ENCODE assay signal across 8 cellular contexts in the genomic region with DNA sequence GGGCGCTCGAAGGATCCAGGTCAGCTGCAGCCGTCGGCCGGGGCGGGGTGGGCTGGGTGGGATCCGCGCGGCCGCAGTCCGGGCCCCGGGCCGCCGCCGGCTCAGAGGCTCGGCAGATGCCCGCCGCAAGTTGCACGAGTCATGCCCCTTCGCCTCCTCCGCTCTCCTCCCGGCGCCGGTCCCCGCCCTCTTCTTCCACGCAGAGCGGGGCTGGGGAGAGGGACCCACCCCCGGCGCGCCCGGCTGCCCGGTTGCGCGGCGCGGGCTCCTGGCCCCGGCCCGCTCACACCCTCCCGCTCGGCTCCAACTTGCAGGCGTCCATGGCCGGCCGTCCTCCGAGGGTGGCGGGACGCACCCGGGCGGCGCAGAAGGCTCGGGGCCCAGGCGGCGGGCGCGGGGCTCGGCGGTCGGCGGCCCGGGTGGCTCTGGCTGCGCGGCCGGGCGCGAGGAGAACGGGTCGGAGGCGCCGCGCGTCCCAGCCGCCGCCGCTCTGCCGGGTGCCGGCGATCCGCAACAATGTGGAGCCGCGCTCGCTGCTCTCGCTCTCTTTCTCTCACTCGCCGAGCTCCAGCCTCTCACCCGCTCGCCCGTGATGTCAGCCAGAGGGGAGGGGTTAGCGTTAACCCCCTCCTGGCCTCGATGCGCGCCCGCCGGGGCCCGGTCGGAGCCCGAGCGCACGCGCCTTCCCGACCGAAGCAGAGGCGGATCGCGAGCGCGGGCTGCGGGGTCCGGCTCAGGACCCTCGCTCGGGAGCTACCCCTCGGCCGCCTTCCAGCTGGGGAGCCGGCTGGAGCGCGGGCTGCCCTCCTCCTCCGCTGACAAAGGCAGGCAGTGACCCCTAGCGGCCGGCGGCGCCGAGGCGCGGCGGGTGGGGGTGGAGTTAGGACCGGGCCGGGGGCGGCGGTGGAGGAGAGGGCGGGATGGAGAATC. TPM values are rescaled to one million over a fixed set of nuclear protein-coding genes. Genes with fewer than 3 reads are reported as not detected.
DNase-seq lines count a peak whose midpoint lies in the region; ATAC-seq and TF ChIP-seq lines count a peak whose summit lies in the region.

A gene with protein sequence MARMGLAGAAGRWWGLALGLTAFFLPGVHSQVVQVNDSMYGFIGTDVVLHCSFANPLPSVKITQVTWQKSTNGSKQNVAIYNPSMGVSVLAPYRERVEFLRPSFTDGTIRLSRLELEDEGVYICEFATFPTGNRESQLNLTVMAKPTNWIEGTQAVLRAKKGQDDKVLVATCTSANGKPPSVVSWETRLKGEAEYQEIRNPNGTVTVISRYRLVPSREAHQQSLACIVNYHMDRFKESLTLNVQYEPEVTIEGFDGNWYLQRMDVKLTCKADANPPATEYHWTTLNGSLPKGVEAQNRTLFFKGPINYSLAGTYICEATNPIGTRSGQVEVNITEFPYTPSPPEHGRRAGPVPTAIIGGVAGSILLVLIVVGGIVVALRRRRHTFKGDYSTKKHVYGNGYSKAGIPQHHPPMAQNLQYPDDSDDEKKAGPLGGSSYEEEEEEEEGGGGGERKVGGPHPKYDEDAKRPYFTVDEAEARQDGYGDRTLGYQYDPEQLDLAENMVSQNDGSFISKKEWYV (minus strand): TSS at position 550 of the 930 bp plus-strand sequence. CDS start 647 bp downstream, outside the sequence.

- no peaks in the 10 kb centered on the region for H3K9me3 ChIP-seq in neuronal stem cell (replicated peaks in 1 of 2; ENCODE audit: control insufficient read depth in 2 of 2, insufficient read depth in 1 of 2, low read depth in 1 of 2, low read length in 2 of 2)

- H4K91ac ChIP-seq in neuronal stem cell (ENCODE audit: low read depth, low read length, poor library complexity) = no peak within 1 kb of the TSS

- WGBS in neuronal stem cell (ENCODE audit: extremely low coverage in 2 of 2, insufficient read length in 2 of 2, insufficient replicate concordance in 1 of 2), 2 donors = no CpG with 5 or more reads among the region's 128 CpGs

- H3K4me3 ChIP-seq in KMS-11 (IDR thresholded peaks at IDR 0.05; ENCODE audit: insufficient read depth, low read depth, low read length) (no peak within 1 kb of the TSS), neuronal stem cell (ENCODE audit: low read length in 2 of 2) (peak within 1 kb of the TSS; percentile 73 to 84)

- peak within 1 kb of the TSS; percentile 41 for H3K14ac ChIP-seq in neuronal stem cell (ENCODE audit: low read length)

- H3K27me3 ChIP-seq in KMS-11 (ENCODE audit: insufficient read depth, low read depth) = no peaks in the 10 kb centered on the region
- no peaks in the 10 kb centered on the region for H3K27me3 ChIP-seq in foreskin keratinocyte
- peaks cover 0 to 22% (median 0%) of the 10 kb centered on the region in 3 experiments for H3K27me3 ChIP-seq in neuronal stem cell (ENCODE audit: control insufficient read depth in 3 of 3, insufficient read depth in 3 of 3, low read depth in 1 of 3, low read length in 3 of 3)

- H3K23ac ChIP-seq in neuronal stem cell (ENCODE audit: low read depth, low read length, poor library complexity) = peak within 1 kb of the TSS; percentile 36

- H3K27ac ChIP-seq in KMS-11 (0 out of 2 replicates have a peak within 1 kb of the TSS, but pooled peaks have one; percentile 32), foreskin keratinocyte (peak within 1 kb of the TSS; percentile 87), neuronal stem cell (replicated peaks; ENCODE audit: low read length) (peak within 1 kb of the TSS; percentile 87)

- no peak within 1 kb of the TSS for H4K8ac ChIP-seq in neuronal stem cell (ENCODE audit: low read depth, low read length)

- H3K4me2 ChIP-seq in KMS-11 (peak within 1 kb of the TSS; percentile 42; the same call in 1 of the 2 replicates), neuronal stem cell (ENCODE audit: insufficient read depth, low read length, poor library complexity, severe bottlenecking) (peak within 1 kb of the TSS; percentile 98)

- H2BK12ac ChIP-seq in neuronal stem cell (ENCODE audit: low read length) = no peak within 1 kb of the TSS

- H2BK120ac ChIP-seq in neuronal stem cell (ENCODE audit: low read depth, low read length) = peak within 1 kb of the TSS; percentile 56

- TF ChIP-seq CTCF in KMS-11 (conservative IDR thresholded peaks at IDR 0.05; ENCODE audit: low read depth, low read length) = peak; percentile 61
- peak; percentile 95 for TF ChIP-seq CTCF in foreskin keratinocyte (conservative IDR thresholded peaks at IDR 0.05)

- H2AFZ ChIP-seq in KMS-11 (ENCODE audit: low read depth) = peak within 1 kb of the TSS; percentile 75
- H2AFZ ChIP-seq in neuronal stem cell (ENCODE audit: low read length) = peak within 1 kb of the TSS; percentile 80

- H3K36me3 ChIP-seq in KMS-11 (ENCODE audit: insufficient read depth) = no peaks in the 10 kb centered on the region
- no peaks in the 10 kb centered on the region for H3K36me3 ChIP-seq in neuronal stem cell (replicated peaks in 1 of 2; ENCODE audit: control insufficient read depth in 2 of 2, insufficient read depth in 2 of 2, low read length in 2 of 2)

- H2BK5ac ChIP-seq in neuronal stem cell (ENCODE audit: low read length) = peak within 1 kb of the TSS; percentile 97

- peak; percentile 87 for DNase-seq in ELR (ENCODE audit: low read depth)
- peak; percentile 72 to 92 for DNase-seq in SHP77 (lab: John Stamatoyannopoulos, UW)
- DNase-seq in activated gamma-delta T cell treated with anti-CD3 and anti-CD28 coated beads, Interleukin-2, amount 50 U/mL, for 16 hours (ENCODE audit: low read depth) = peak; percentile 69
- peak; percentile 53 to 78 for DNase-seq in foreskin keratinocyte
- peak; percentile 94 for DNase-seq in neuronal stem cell (ENCODE audit: low spot score)
- DNase-seq in stromal cell of bone marrow (ENCODE audit: low read depth) = peak; percentile 66

- peaks cover 15% of the 10 kb centered on the region for H3K79me1 ChIP-seq in neuronal stem cell (ENCODE audit: low read depth, low read length)

- H3K4ac ChIP-seq in neuronal stem cell (ENCODE audit: low read length) = peak within 1 kb of the TSS; percentile 45

- peak within 1 kb of the TSS; percentile 50; the same call in 1 of the 2 replicates for H3K9ac ChIP-seq in KMS-11
- peak within 1 kb of the TSS; percentile 99 for H3K9ac ChIP-seq in neuronal stem cell (ENCODE audit: low read depth, low read length, poor library complexity)

- peaks cover 18% of the 10 kb centered on the region; the same call in 1 of the 2 replicates for H3K79me2 ChIP-seq in KMS-11 (ENCODE audit: insufficient read depth, low read depth)

- ATAC-seq in GM21737 (IDR thresholded peaks at IDR 0.05; ENCODE audit: unreplicated experiment) = peak; percentile 72
- peak; percentile 81 for ATAC-seq in foreskin keratinocyte

- H4K20me1 ChIP-seq in KMS-11 (ENCODE audit: insufficient read depth) = no peaks in the 10 kb centered on the region

- H3K18ac ChIP-seq in neuronal stem cell (ENCODE audit: low read length) = peak within 1 kb of the TSS; percentile 97

- H2AK5ac ChIP-seq in neuronal stem cell (ENCODE audit: low read depth, low read length) = peak within 1 kb of the TSS; percentile 48

- H3K4me1 ChIP-seq in KMS-11 (ENCODE audit: low read depth, poor library complexity, severe bottlenecking) (peaks cover 12% of the 10 kb centered on the region), foreskin keratinocyte (peaks cover 15% of the 10 kb centered on the region), neuronal stem cell (ENCODE audit: control insufficient read depth in 2 of 2, insufficient read depth in 1 of 2, low read depth in 1 of 2, low read length in 2 of 2) (peaks cover 25 to 27% of the 10 kb centered on the region in 2 donors)

- peak within 1 kb of the TSS; percentile 23 for H2BK15ac ChIP-seq in neuronal stem cell (ENCODE audit: low read length)

RNA-seq across cellular contexts. Expression of the gene that starts here (rescaled TPM):
- 45.0 and 49.6 TPM in 2 replicates for total RNA-seq in foreskin keratinocyte
- 28.6 and 33.1 TPM in 2 replicates for polyA plus RNA-seq in foreskin keratinocyte
- polyA plus RNA-seq in neuronal stem cell (2013, experiment 1 of 2) = 36.8 TPM
- 36.7 TPM for polyA plus RNA-seq in neuronal stem cell (2013, experiment 2 of 2)

Comparison
In these comparisons a context has a peak if more than half of its experiments do, and no peak if none do; other contexts are left out.
1. H3K27ac ChIP-seq: peak in every context shown above with its lines; median percentile 87 in foreskin keratinocyte; 87 in neuronal stem cell; 32 in KMS-11.